18 cellular contexts compared by ENCODE assay signal in genomic region chr12:103272949-103273348, GRCh38.
"Had no signal": no experiment of that assay in that cellular context is flagged by ENCODE, and none has a peak within 500 bp of the region (broad histone marks: within the 10 kb centered on the region; RNA-seq: fewer than 3 reads in every experiment).

No MANE protein-coding gene starts in this region.

- H3K27ac Mint-ChIP-seq: activated CD4-positive, alpha-beta T cell treated with anti-CD3 and anti-CD28 coated beads for 36 hours; activated CD8-positive, alpha-beta T cell treated with anti-CD3 and anti-CD28 coated beads for 36 hours; activated naive CD8-positive, alpha-beta T cell treated with anti-CD3 and anti-CD28 coated beads for 36 hours; activated T-helper 17 cell treated with anti-CD3 and anti-CD28 coated beads, Interleukin-2, amount 50 U/mL, for 72 hours; effector memory CD8-positive, alpha-beta T cell; mesothelial cell of epicardium; nephron had no signal

- H3K4me1 Mint-ChIP-seq: nephron had no signal

- H3K27me3 Mint-ChIP-seq: activated CD4-positive, alpha-beta T cell treated with anti-CD3 and anti-CD28 coated beads for 36 hours; activated CD8-positive, alpha-beta T cell treated with anti-CD3 and anti-CD28 coated beads for 36 hours; activated naive CD8-positive, alpha-beta T cell treated with anti-CD3 and anti-CD28 coated beads for 36 hours; activated T-helper 17 cell treated with anti-CD3 and anti-CD28 coated beads, Interleukin-2, amount 50 U/mL, for 72 hours; effector memory CD8-positive, alpha-beta T cell had no signal

- H3K4me3 ChIP-seq: lower lobe of right lung, sigmoid colon, thyroid gland had no signal

- H3K27ac ChIP-seq: lower lobe of right lung, sigmoid colon, thyroid gland had no signal

- H3K27me3 ChIP-seq: sigmoid colon, thyroid gland had no signal

- DNase-seq: activated CD8-positive, alpha-beta T cell treated with anti-CD3 and anti-CD28 coated beads for 36 hours; activated naive CD4-positive, alpha-beta T cell; activated naive CD8-positive, alpha-beta T cell treated with anti-CD3 and anti-CD28 coated beads for 36 hours; activated T-cell treated with anti-CD3 and anti-CD28 coated beads, Interleukin-2, amount 50 U/mL, for 1 hour; amniotic stem cell; effector memory CD8-positive, alpha-beta T cell; foreskin melanocyte; glutamatergic neuron; hypothalamus; lower lobe of right lung; sigmoid colon; stimulated activated naive CD4-positive, alpha-beta T cell; thyroid gland had no signal

- ATAC-seq: activated T-helper 17 cell treated with anti-CD3 and anti-CD28 coated beads, Interleukin-2, amount 50 U/mL, for 72 hours; effector memory CD8-positive, alpha-beta T cell; lower lobe of right lung had no signal

- FAIRE-seq: TTC549 had no signal

- H3K9me3 ChIP-seq: lower lobe of right lung, sigmoid colon, thyroid gland had no signal

- H3K4me1 ChIP-seq: lower lobe of right lung, sigmoid colon, thyroid gland had no signal

- H3K36me3 Mint-ChIP-seq: activated naive CD8-positive, alpha-beta T cell treated with anti-CD3 and anti-CD28 coated beads for 36 hours; mesothelial cell of epicardium had no signal

- H3K4me3 Mint-ChIP-seq: activated CD4-positive, alpha-beta T cell treated with anti-CD3 and anti-CD28 coated beads for 36 hours; activated CD8-positive, alpha-beta T cell treated with anti-CD3 and anti-CD28 coated beads for 36 hours; activated naive CD8-positive, alpha-beta T cell treated with anti-CD3 and anti-CD28 coated beads for 36 hours; activated T-helper 17 cell treated with anti-CD3 and anti-CD28 coated beads, Interleukin-2, amount 50 U/mL, for 72 hours; effector memory CD8-positive, alpha-beta T cell; mesothelial cell of epicardium; nephron had no signal

- H3K36me3 ChIP-seq: lower lobe of right lung, sigmoid colon, thyroid gland had no signal

- H3K9me3 Mint-ChIP-seq: activated CD8-positive, alpha-beta T cell treated with anti-CD3 and anti-CD28 coated beads for 36 hours; activated naive CD8-positive, alpha-beta T cell treated with anti-CD3 and anti-CD28 coated beads for 36 hours; activated T-helper 17 cell treated with anti-CD3 and anti-CD28 coated beads, Interleukin-2, amount 50 U/mL, for 72 hours; effector memory CD8-positive, alpha-beta T cell; mesothelial cell of epicardium; nephron had no signal
